In genomic region chr6:105066233-105066632, GRCh38 we compare ENCODE assay signal across 9 cellular contexts.
"Had no signal": no experiment of that assay in that cellular context is flagged by ENCODE, and none has a peak within 500 bp of the region (broad histone marks: within the 10 kb centered on the region; RNA-seq: fewer than 3 reads in every experiment).

No MANE protein-coding gene starts in this region.

- H3K4me1 ChIP-seq: HAP-1 had no signal

- H3K9me3 ChIP-seq: HAP-1 had no signal

- H3K27ac ChIP-seq: HL-60, KMS-11 had no signal

- DNase-seq: GOT3, H7, HFFc6, IMR-90, KBM-7 had no signal

- H3K4me3 Mint-ChIP-seq: HFFc6 had no signal

- ATAC-seq: HCT116 had no signal

- H3K9me3 Mint-ChIP-seq: HFFc6 had no signal

- H3K36me3 ChIP-seq: HAP-1 had no signal

- H3K4me2 ChIP-seq: KMS-11 had no signal

- H3K27ac Mint-ChIP-seq: HFFc6 had no signal

- H3K4me3 ChIP-seq: HAP-1 had no signal

- H3K9ac ChIP-seq: KMS-11 had no signal
